28 cellular contexts compared by ENCODE assay signal in the genomic region with DNA sequence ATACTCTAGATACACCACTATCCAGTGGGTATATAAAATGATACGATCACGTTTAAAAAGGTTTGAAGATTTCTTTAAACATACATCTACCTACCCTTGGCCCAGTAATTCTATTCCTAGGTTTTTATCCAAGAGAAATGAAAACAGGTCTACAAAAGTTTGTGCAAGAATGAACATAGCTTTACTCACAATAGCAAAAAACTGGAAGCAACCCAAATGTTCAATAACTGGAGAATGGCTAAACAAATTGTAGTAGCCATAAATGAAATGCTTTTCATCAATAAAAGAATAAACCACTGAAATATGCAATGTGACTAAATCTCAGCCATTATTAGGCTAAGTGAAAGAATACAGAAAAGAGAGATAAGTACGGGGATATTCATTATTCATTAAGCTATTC.
"Had no signal": no experiment of that assay in that cellular context is flagged by ENCODE, and none has a peak within 500 bp of the region (broad histone marks: within the 10 kb centered on the region; RNA-seq: fewer than 3 reads in every experiment).

No MANE protein-coding gene starts in this region.

- H3K27me3 ChIP-seq: ascending aorta, breast epithelium, cardiac muscle cell, colonic mucosa, esophagus squamous epithelium, foreskin keratinocyte, gastrocnemius medialis, heart left ventricle had no signal

- H3K4me1 ChIP-seq: breast epithelium, colonic mucosa, esophagus squamous epithelium, heart left ventricle had no signal

- H3K36me3 ChIP-seq: ascending aorta, breast epithelium, cardiac muscle cell, colonic mucosa, esophagus squamous epithelium, gastrocnemius medialis, heart left ventricle had no signal

- H3K4me3 ChIP-seq: ascending aorta, breast epithelium, cardiac muscle cell, colonic mucosa, esophagus squamous epithelium, gastrocnemius medialis, heart left ventricle had no signal

- H3K27ac ChIP-seq: ascending aorta, breast epithelium, cardiac muscle cell, colonic mucosa, esophagus squamous epithelium, foreskin keratinocyte, gastrocnemius medialis, heart left ventricle had no signal

- ATAC-seq: activated naive CD4-positive, alpha-beta T cell treated with anti-CD3 and anti-CD28 coated beads, Interleukin-2, amount 50 U/mL, for 72 hours; activated T-cell treated with anti-CD3 and anti-CD28 coated beads, Interleukin-2, amount 50 U/mL, for 72 hours; foreskin keratinocyte; gastrocnemius medialis; heart left ventricle had no signal

- DNase-seq: activated CD4-positive, alpha-beta memory T cell treated with anti-CD3 and anti-CD28 coated beads, Interleukin-2, amount 10 ng/mL, durations not matched to agents 7 days and 5 days; activated CD4-positive, alpha-beta T cell treated with anti-CD3 and anti-CD28 coated beads for 1 hour; activated CD4-positive, alpha-beta T cell treated with anti-CD3 and anti-CD28 coated beads for 4 hours; activated CD4-positive, alpha-beta T cell treated with anti-CD3 and anti-CD28 coated beads, Interleukin-2, amount 10 ng/mL, durations not matched to agents 7 days and 5 days; activated CD4-positive, alpha-beta T cell treated with anti-CD3 and anti-CD28 coated beads, Interleukin-2, amount 50 U/mL, for 4 hours; activated CD4-positive, CD25-positive, alpha-beta regulatory T cell; activated CD8-positive, alpha-beta memory T cell treated with anti-CD3 and anti-CD28 coated beads, Interleukin-2, amount 50 U/mL, for 48 hours; activated gamma-delta T cell; activated naive CD4-positive, alpha-beta T cell; activated naive CD4-positive, alpha-beta T cell treated with anti-CD3 and anti-CD28 coated beads, Interleukin-2, amount 10 ng/mL, durations not matched to agents 7 days and 5 days; activated naive CD8-positive, alpha-beta T cell treated with anti-CD3 and anti-CD28 coated beads, Interleukin-2, amount 10 ng/mL, durations not matched to agents 7 days and 5 days; activated T-cell treated with anti-CD3 and anti-CD28 coated beads for 4 hours; activated T-cell treated with anti-CD3 and anti-CD28 coated beads, Interleukin-2, amount 50 U/mL, for 24 hours; activated T-cell treated with anti-CD3 and anti-CD28 coated beads, Interleukin-2, amount 50 U/mL, for 72 hours; central memory CD4-positive, alpha-beta T cell; cerebellar nuclear complex; colonic mucosa; effector CD8-positive, alpha-beta T cell; esophagus squamous epithelium; foreskin keratinocyte; gastrocnemius medialis; glutamatergic neuron; heart left ventricle; T-helper 2 cell had no signal

- H3K9me3 ChIP-seq: ascending aorta, breast epithelium, colonic mucosa, esophagus squamous epithelium, gastrocnemius medialis, heart left ventricle had no signal
